ENCODE assay signal across 1 cellular context in the genomic region with DNA sequence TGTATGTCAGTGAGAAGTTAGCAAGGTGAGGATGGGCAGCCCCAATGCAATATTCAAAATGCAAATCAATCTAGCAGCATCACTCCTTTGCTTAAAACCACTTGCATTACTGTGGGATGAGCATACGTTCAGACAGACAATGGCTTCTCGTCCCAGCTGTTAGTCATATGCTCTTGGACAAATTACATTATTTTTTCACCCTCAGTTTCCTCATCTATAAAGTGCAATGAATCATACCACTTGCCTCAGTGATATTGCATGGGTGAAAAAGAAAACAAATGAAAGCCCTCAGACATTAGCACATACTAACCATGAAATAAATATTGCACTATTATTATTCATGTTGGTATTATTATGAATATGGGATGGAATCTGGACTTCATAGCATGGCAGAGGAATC.
TF ChIP-seq lines count a peak whose summit lies in the region.

No MANE protein-coding gene starts in this region.

TF ChIP-seq in GM23338, 12 proteins besides CTCF, POLR2A, EP300 and RAD21:
- TF ChIP-seq, protein P1, sequence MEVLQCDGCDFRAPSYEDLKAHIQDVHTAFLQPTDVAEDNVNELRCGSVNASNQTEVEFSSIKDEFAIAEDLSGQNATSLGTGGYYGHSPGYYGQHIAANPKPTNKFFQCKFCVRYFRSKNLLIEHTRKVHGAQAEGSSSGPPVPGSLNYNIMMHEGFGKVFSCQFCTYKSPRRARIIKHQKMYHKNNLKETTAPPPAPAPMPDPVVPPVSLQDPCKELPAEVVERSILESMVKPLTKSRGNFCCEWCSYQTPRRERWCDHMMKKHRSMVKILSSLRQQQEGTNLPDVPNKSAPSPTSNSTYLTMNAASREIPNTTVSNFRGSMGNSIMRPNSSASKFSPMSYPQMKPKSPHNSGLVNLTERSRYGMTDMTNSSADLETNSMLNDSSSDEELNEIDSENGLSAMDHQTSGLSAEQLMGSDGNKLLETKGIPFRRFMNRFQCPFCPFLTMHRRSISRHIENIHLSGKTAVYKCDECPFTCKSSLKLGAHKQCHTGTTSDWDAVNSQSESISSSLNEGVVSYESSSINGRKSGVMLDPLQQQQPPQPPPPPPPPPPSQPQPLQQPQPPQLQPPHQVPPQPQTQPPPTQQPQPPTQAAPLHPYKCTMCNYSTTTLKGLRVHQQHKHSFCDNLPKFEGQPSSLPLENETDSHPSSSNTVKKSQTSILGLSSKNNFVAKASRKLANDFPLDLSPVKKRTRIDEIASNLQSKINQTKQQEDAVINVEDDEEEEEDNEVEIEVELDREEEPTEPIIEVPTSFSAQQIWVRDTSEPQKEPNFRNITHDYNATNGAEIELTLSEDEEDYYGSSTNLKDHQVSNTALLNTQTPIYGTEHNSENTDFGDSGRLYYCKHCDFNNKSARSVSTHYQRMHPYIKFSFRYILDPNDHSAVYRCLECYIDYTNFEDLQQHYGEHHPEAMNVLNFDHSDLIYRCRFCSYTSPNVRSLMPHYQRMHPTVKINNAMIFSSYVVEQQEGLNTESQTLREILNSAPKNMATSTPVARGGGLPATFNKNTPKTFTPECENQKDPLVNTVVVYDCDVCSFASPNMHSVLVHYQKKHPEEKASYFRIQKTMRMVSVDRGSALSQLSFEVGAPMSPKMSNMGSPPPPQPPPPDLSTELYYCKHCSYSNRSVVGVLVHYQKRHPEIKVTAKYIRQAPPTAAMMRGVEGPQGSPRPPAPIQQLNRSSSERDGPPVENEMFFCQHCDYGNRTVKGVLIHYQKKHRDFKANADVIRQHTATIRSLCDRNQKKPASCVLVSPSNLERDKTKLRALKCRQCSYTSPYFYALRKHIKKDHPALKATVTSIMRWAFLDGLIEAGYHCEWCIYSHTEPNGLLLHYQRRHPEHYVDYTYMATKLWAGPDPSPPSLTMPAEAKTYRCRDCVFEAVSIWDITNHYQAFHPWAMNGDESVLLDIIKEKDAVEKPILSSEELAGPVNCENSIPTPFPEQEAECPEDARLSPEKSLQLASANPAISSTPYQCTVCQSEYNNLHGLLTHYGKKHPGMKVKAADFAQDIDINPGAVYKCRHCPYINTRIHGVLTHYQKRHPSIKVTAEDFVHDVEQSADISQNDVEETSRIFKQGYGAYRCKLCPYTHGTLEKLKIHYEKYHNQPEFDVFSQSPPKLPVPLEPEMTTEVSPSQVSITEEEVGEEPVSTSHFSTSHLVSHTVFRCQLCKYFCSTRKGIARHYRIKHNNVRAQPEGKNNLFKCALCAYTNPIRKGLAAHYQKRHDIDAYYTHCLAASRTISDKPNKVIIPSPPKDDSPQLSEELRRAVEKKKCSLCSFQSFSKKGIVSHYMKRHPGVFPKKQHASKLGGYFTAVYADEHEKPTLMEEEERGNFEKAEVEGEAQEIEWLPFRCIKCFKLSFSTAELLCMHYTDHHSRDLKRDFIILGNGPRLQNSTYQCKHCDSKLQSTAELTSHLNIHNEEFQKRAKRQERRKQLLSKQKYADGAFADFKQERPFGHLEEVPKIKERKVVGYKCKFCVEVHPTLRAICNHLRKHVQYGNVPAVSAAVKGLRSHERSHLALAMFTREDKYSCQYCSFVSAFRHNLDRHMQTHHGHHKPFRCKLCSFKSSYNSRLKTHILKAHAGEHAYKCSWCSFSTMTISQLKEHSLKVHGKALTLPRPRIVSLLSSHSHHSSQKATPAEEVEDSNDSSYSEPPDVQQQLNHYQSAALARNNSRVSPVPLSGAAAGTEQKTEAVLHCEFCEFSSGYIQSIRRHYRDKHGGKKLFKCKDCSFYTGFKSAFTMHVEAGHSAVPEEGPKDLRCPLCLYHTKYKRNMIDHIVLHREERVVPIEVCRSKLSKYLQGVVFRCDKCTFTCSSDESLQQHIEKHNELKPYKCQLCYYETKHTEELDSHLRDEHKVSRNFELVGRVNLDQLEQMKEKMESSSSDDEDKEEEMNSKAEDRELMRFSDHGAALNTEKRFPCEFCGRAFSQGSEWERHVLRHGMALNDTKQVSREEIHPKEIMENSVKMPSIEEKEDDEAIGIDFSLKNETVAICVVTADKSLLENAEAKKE (CRISPR knock-in tag; IDR thresholded peaks at IDR 0.05) = no peak
- TF ChIP-seq ZNF331 (CRISPR knock-in tag; IDR thresholded peaks at IDR 0.05; ENCODE audit: low read depth) (no peak), NANOG (IDR thresholded peaks at IDR 0.05; ENCODE audit: borderline replicate concordance) (no peak), STAT1 (IDR thresholded peaks at IDR 0.05; ENCODE audit: unreplicated experiment) (no peak)
